11 cellular contexts compared by ENCODE assay signal in genomic region chr20:22921595-22922421, GRCh38.
DNase-seq lines count a peak whose midpoint lies in the region; ATAC-seq and TF ChIP-seq lines count a peak whose summit lies in the region.
"Had no signal": no experiment of that assay in that cellular context is flagged by ENCODE, and none has a peak within 500 bp of the region (broad histone marks: within the 10 kb centered on the region; RNA-seq: fewer than 3 reads in every experiment).

No MANE protein-coding gene starts in this region.

- TF ChIP-seq CTCF in NB4 (IDR thresholded peaks at IDR 0.05; ENCODE audit: low read depth, low read length) (no peak), left lung (IDR thresholded peaks at IDR 0.05) (no peak)

- no peak for TF ChIP-seq POLR2A in NB4 (IDR thresholded peaks at IDR 0.05; ENCODE audit: extremely low read depth, insufficient read length)

- peaks cover 4 to 12% of the 10 kb centered on the region in 2 donors for H3K4me1 ChIP-seq in left lung

- intact Hi-C loops in left lung (cut with DNase I), result no loop called here

- H3K27ac ChIP-seq in left lung, result no peak overlapping the region

- no peaks in the 10 kb centered on the region for H3K36me3 ChIP-seq in left lung

- H3K4me3 ChIP-seq in NB4 (ENCODE audit: low read depth, low read length), result no peak overlapping the region
- H3K4me3 ChIP-seq in left lung, result no peak overlapping the region

- ATAC-seq in left lung (peak; percentile 34), GM21367 (IDR thresholded peaks at IDR 0.05; ENCODE audit: unreplicated experiment) (no peak)

- peaks cover 0 to 66% of the 10 kb centered on the region in 2 donors for H3K27me3 ChIP-seq in left lung

- no peaks in the 10 kb centered on the region for H3K9me3 ChIP-seq in left lung

- DNase-seq in CMK (ENCODE audit: low read depth) (peak; percentile 31), NB4 (ENCODE audit: low read depth) (peak; percentile 89), astrocyte of the hippocampus (ENCODE audit: low read depth, low spot score) (peak; percentile 5), left lung (no peak), SK-N-DZ (ENCODE audit: low spot score) (no peak), HuH-7 (ENCODE audit: low spot score) (no peak), inferior parietal cortex (ENCODE audit: extremely low spot score) (no peak)
- DNase-seq: activated CD4-positive, alpha-beta T cell treated with anti-CD3 and anti-CD28 coated beads for 4 hours; amygdala; stimulated activated naive CD4-positive, alpha-beta T cell had no signal

Comparison
In these comparisons a context has a peak if more than half of its experiments do, and no peak if none do; other contexts are left out.
1. DNase-seq: peak in CMK (single experiment), NB4 (single experiment) and astrocyte of the hippocampus (single experiment); none in left lung (0 of 2), SK-N-DZ (single experiment), HuH-7 (single experiment) and inferior parietal cortex (single experiment).